13 cellular contexts compared by ENCODE assay signal in genomic region chr3:189638276-189639031, GRCh38.
"Had no signal": no experiment of that assay in that cellular context is flagged by ENCODE, and none has a peak within 500 bp of the region (broad histone marks: within the 10 kb centered on the region; RNA-seq: fewer than 3 reads in every experiment).

No MANE protein-coding gene starts in this region.

- H3K4me1 ChIP-seq: adrenal gland, colonic mucosa, gastroesophageal sphincter, upper lobe of right lung had no signal

- DNase-seq: activated CD4-positive, alpha-beta T cell treated with anti-CD3 and anti-CD28 coated beads for 36 hours; activated CD8-positive, alpha-beta T cell treated with anti-CD3 and anti-CD28 coated beads, Interleukin-2, amount 10 ng/mL, durations not matched to agents 7 days and 5 days; activated naive CD4-positive, alpha-beta T cell treated with anti-CD3 and anti-CD28 coated beads, Interleukin-2, amount 50 U/mL, for 16 hours; adrenal gland; caudate nucleus; colonic mucosa; kidney glomerular epithelial cell; mesendoderm; stimulated activated CD4-positive, alpha-beta T cell treated with anti-CD3 and anti-CD28 coated beads, Interleukin-12 subunit alpha, Interleukin-12 subunit beta, amount 100 ng/mL, for 4 hours; stimulated activated naive CD4-positive, alpha-beta T cell treated with Interleukin-2 at 50 U/mL for 16 hours; upper lobe of right lung; WERI-Rb-1 had no signal

- H3K4me3 ChIP-seq: adrenal gland, colonic mucosa, gastroesophageal sphincter, upper lobe of right lung had no signal

- ATAC-seq: activated CD4-positive, alpha-beta T cell treated with anti-CD3 and anti-CD28 coated beads for 36 hours; activated CD8-positive, alpha-beta T cell treated with anti-CD3 and anti-CD28 coated beads, Interleukin-2, amount 10 ng/mL, durations not matched to agents 7 days and 5 days; gastroesophageal sphincter had no signal

- H3K36me3 ChIP-seq: adrenal gland, colonic mucosa, gastroesophageal sphincter, upper lobe of right lung, WERI-Rb-1 had no signal

- H3K27ac ChIP-seq: adrenal gland, colonic mucosa, gastroesophageal sphincter, upper lobe of right lung, WERI-Rb-1 had no signal

- H3K9me3 ChIP-seq: adrenal gland, colonic mucosa, gastroesophageal sphincter, upper lobe of right lung had no signal
